8 cellular contexts compared by ENCODE assay signal in genomic region chr20:38032585-38033329, GRCh38. TPM values are rescaled to one million over a fixed set of nuclear protein-coding genes. Genes with fewer than 3 reads are reported as not detected.
DNase-seq lines count a peak whose midpoint lies in the region; ATAC-seq, FAIRE-seq and TF ChIP-seq lines count a peak whose summit lies in the region.

No MANE protein-coding gene starts in this region.

- peaks cover 0 to 1% (median 0%) of the 10 kb centered on the region in 3 donors for H3K27me3 Mint-ChIP-seq in CD14-positive monocyte (ENCODE audit: low read depth in 3 of 3)
- peaks cover 4% of the 10 kb centered on the region for H3K27me3 Mint-ChIP-seq in neural progenitor cell (ENCODE audit: insufficient read depth, low read depth)

- H3K9me3 ChIP-seq in neural progenitor cell (ENCODE audit: low read depth), result no peaks in the 10 kb centered on the region

- ATAC-seq in GM18909 (IDR thresholded peaks at IDR 0.05; ENCODE audit: poor library complexity, unreplicated experiment) (peak; percentile 54), HG03135 (IDR thresholded peaks at IDR 0.05; ENCODE audit: unreplicated experiment) (peak; percentile 50), SK-N-SH treated with all-trans-retinoic acid at 6 μM for 48 hours (peak; percentile 50)

- H3K4me3 Mint-ChIP-seq in CD14-positive monocyte, result peak overlapping the region; percentile 94 to 95
- peak overlapping the region; percentile 98 for H3K4me3 Mint-ChIP-seq in neural progenitor cell

- H3K36me3 Mint-ChIP-seq in CD14-positive monocyte, result peaks cover 15 to 22% of the 10 kb centered on the region in 2 donors
- peaks cover 37% of the 10 kb centered on the region for H3K36me3 Mint-ChIP-seq in neural progenitor cell

- H3K79me2 ChIP-seq in neural progenitor cell (ENCODE audit: low read depth), result peaks cover 96% of the 10 kb centered on the region

- peaks cover 56% of the 10 kb centered on the region for H3K4me1 Mint-ChIP-seq in CD14-positive monocyte
- peaks cover 35% of the 10 kb centered on the region for H3K4me1 Mint-ChIP-seq in neural progenitor cell

- H2AFZ ChIP-seq in neural progenitor cell (replicated peaks), result peak overlapping the region; percentile 94

- no peaks in the 10 kb centered on the region for H4K20me1 ChIP-seq in neural progenitor cell (ENCODE audit: low read depth)

- H3K4me3 ChIP-seq in epithelial cell of proximal tubule (ENCODE audit: low read depth, low read length) (peak overlapping the region; percentile 96), neural progenitor cell (peak overlapping the region; percentile 80)

- intact Hi-C loops in CD14-positive monocyte (cut with micrococcal nuclease), result loop anchor here (5.0 to 10.0 kb wide), 2 partner anchors 402 to 415 kb away; partner anchors contain the start of gene SNHG17 (in 1 of the 2)

- no peaks in the 10 kb centered on the region for H3F3A ChIP-seq in neural progenitor cell (ENCODE audit: low read depth)

- peaks cover 12% of the 10 kb centered on the region for H3K36me3 ChIP-seq in neural progenitor cell

- H3K4me1 ChIP-seq in neural progenitor cell, result peaks cover 27% of the 10 kb centered on the region

- H3K27ac ChIP-seq in neural progenitor cell, result no peak overlapping the region

- DNase-seq in CD14-positive monocyte (ENCODE audit: low spot score) (peak; percentile 62), epithelial cell of proximal tubule (ENCODE audit: low read depth) (no peak), neural progenitor cell (ENCODE audit: low spot score) (peak; percentile 16), SKM-1 treated with dmso at 0.1 percent for 144 hours (lab: John Stamatoyannopoulos, UW; ENCODE audit: unreplicated experiment) (no peak), frontal cortex (ENCODE audit: low spot score in 2 of 2) (no peak)

- H3K9ac ChIP-seq in neural progenitor cell, result peak overlapping the region; percentile 90

- H3K9me3 Mint-ChIP-seq in CD14-positive monocyte, result no peaks in the 10 kb centered on the region
- H3K9me3 Mint-ChIP-seq in neural progenitor cell, result peaks cover 10% of the 10 kb centered on the region

- peak overlapping the region; percentile 91 for H3K4me2 ChIP-seq in neural progenitor cell

- no peak for TF ChIP-seq CTCF in CD14-positive monocyte (IDR thresholded peaks at IDR 0.05)
- no peak for TF ChIP-seq CTCF in epithelial cell of proximal tubule (conservative IDR thresholded peaks at IDR 0.05; ENCODE audit: low read depth, low read length)
- TF ChIP-seq CTCF in neural progenitor cell (IDR thresholded peaks at IDR 0.05), result no peak

- H3K27ac Mint-ChIP-seq in CD14-positive monocyte, result peak overlapping the region; percentile 95 to 100 (median 100)
- H3K27ac Mint-ChIP-seq in neural progenitor cell, result peak overlapping the region; percentile 98

- H3K27me3 ChIP-seq in neural progenitor cell, result no peaks in the 10 kb centered on the region

- no peak for FAIRE-seq in frontal cortex (lab: Jason Lieb, UNC)

TF ChIP-seq in SK-N-SH treated with all-trans-retinoic acid at 6 μM for 48 hours, 23 proteins besides CTCF, POLR2A, EP300 and RAD21:
- 0 out of 2 replicates have a peak, but pooled peaks have one; percentile 48 for TF ChIP-seq ZFP3 (CRISPR knock-in tag; IDR thresholded peaks at IDR 0.05)
- TF ChIP-seq BACH2 (CRISPR knock-in tag; IDR thresholded peaks at IDR 0.05; ENCODE audit: borderline replicate concordance), result no peak
TF ChIP-seq in SK-N-SH treated with all-trans-retinoic acid at 6 μM for 48 hours: peak in this region for 1.

RNA-seq across cellular contexts. Expression of gene TTI1, which starts 0.5 kb away (rescaled TPM):
- polyA plus RNA-seq in CD14-positive monocyte, result 1 to 10 TPM; 6.4 to 8.8 TPM
- total RNA-seq in epithelial cell of proximal tubule, result 14.3 and 29.2 TPM in 2 replicates
- total RNA-seq in neural progenitor cell (ENCODE audit: low replicate concordance), result 52.1 and 55.9 TPM in 2 replicates
- total RNA-seq in frontal cortex, result 25.7 TPM

RNA-seq across cellular contexts. Expression of gene RPRD1B, which starts 0.8 kb away (rescaled TPM):
- polyA plus RNA-seq in CD14-positive monocyte, result 1 to 10 TPM; 3.6 to 4.7 TPM
- 13.0 and 19.9 TPM in 2 replicates for total RNA-seq in epithelial cell of proximal tubule
- 21.6 and 37.7 TPM in 2 replicates for total RNA-seq in neural progenitor cell (ENCODE audit: low replicate concordance)
- total RNA-seq in frontal cortex, result 39.1 TPM

Comparison
In these comparisons a context has a peak if more than half of its experiments do, and no peak if none do; other contexts are left out.
1. DNase-seq: peak in CD14-positive monocyte (single experiment) and neural progenitor cell (single experiment); none in epithelial cell of proximal tubule (single experiment), SKM-1 treated with dmso at 0.1 percent for 144 hours (single experiment) and frontal cortex (0 of 2).
2. Peak in every context shown above with its lines, with median percentiles within 50 percentile points of each other: ATAC-seq.